Comparison of ENCODE assay signal across 8 cellular contexts in genomic region chr19:43755256-43755801, GRCh38. TPM values are rescaled to one million over a fixed set of nuclear protein-coding genes. Genes with fewer than 3 reads are reported as not detected.
DNase-seq lines count a peak whose midpoint lies in the region; ATAC-seq and TF ChIP-seq lines count a peak whose summit lies in the region.

No MANE protein-coding gene starts in this region.

- H3K4me1 Mint-ChIP-seq in Caco-2 (ENCODE audit: low read depth, unreplicated experiment) = peaks cover 5% of the 10 kb centered on the region

- no peaks in the 10 kb centered on the region for H3K27me3 Mint-ChIP-seq in Caco-2 (ENCODE audit: insufficient read depth, unreplicated experiment)

- no peaks in the 10 kb centered on the region for H3K9me3 ChIP-seq in Caco-2

- no peaks in the 10 kb centered on the region for H3K27me3 ChIP-seq in Caco-2 (replicated peaks; ENCODE audit: control insufficient read depth, insufficient read depth, low read length)

- CTCF ChIA-PET in Caco-2 (lab: Charles Lee) = interaction anchor here (1.0 to 2.2 kb wide), 3 partner anchors 10 to 87 kb away, joined by 4 to 15 read pairs (median 5); no protein-coding TSS in a partner anchor

- DNase-seq in Caco-2 (peak; percentile 86 to 87), NCI-H446 (lab: John Stamatoyannopoulos, UW) (peak; percentile 85 to 94), choroid plexus epithelial cell (ENCODE audit: low read depth) (peak; percentile 71), kidney tubule cell (ENCODE audit: low spot score) (peak; percentile 75)
- DNase-seq in activated CD4-positive, alpha-beta T cell treated with anti-CD3 and anti-CD28 coated beads for 24 hours (ENCODE audit: low read depth in 2 of 2) = peak; percentile 62 to 79
- DNase-seq in stimulated activated CD4-positive, alpha-beta T cell treated with anti-CD3 and anti-CD28 coated beads, Interleukin-2, amount 100 ng/mL, for 24 hours = peak; percentile 82 to 87

- intact Hi-C loops in Caco-2 (cut with micrococcal nuclease; ENCODE audit: unreplicated experiment) = no loop called here

- peaks cover 32% of the 10 kb centered on the region for H3K36me3 Mint-ChIP-seq in Caco-2 (ENCODE audit: insufficient read depth, unreplicated experiment)

- H3K9me3 Mint-ChIP-seq in Caco-2 (ENCODE audit: unreplicated experiment) = no peaks in the 10 kb centered on the region

- H3K4me3 ChIP-seq in Caco-2 (ENCODE audit: low read depth, low read length) = peak overlapping the region; percentile 98
- H3K4me3 ChIP-seq in choroid plexus epithelial cell (ENCODE audit: low read depth, low read length) = peak overlapping the region; percentile 87

- POLR2A ChIA-PET in Caco-2 (lab: Charles Lee) = interaction anchor here (0.6 to 1.3 kb wide), 7 partner anchors 10 to 409 kb away, joined by 3 to 12 read pairs (median 5); partner anchors contain the start of genes ZNF226 and ZNF283

- H3K4me3 Mint-ChIP-seq in Caco-2 (ENCODE audit: unreplicated experiment) = peak overlapping the region; percentile 97

- BruUV-seq in Caco-2 (replicated peaks; lab: Mats Ljungman, UMichigan) = TSS peak; percentile 89

- ATAC-seq in HG02798 (IDR thresholded peaks at IDR 0.05; ENCODE audit: poor library complexity, unreplicated experiment) = peak; percentile 30
- no peak for ATAC-seq in GM19351 (IDR thresholded peaks at IDR 0.05; ENCODE audit: unreplicated experiment)

- TF ChIP-seq CTCF in Caco-2 (IDR thresholded peaks at IDR 0.05; ENCODE audit: insufficient read depth in 1 of 2, low read depth in 1 of 2, low read length in 1 of 2, severe bottlenecking in 1 of 2, unreplicated experiment in 1 of 2) = no peak
- no peak for TF ChIP-seq CTCF in choroid plexus epithelial cell (conservative IDR thresholded peaks at IDR 0.05; ENCODE audit: low read depth, low read length)

- no peaks in the 10 kb centered on the region; the same call in 1 of the 2 replicates for H3K36me3 ChIP-seq in Caco-2 (ENCODE audit: control insufficient read depth, insufficient read depth, low read length)

- H3K4me1 ChIP-seq in Caco-2 = no peaks in the 10 kb centered on the region

- peak overlapping the region; percentile 100 for H3K27ac Mint-ChIP-seq in Caco-2 (ENCODE audit: unreplicated experiment)

RNA-seq across cellular contexts. Expression of gene SMG9, which starts 0.6 kb away (rescaled TPM):
- total RNA-seq in Caco-2 (2022) = 87.6 and 98.8 TPM in 2 replicates

RNA-seq across cellular contexts. Expression of gene KCNN4, which starts 25.4 kb away (rescaled TPM):
- total RNA-seq in Caco-2 (2022) = 3.0 and 4.0 TPM in 2 replicates

RNA-seq across cellular contexts. Expression of gene IRGC, which starts 39.5 kb away (rescaled TPM):
- not detected in 2 replicates for total RNA-seq in Caco-2 (2022)

RNA-seq across cellular contexts. Expression of gene LYPD5, which starts 46.9 kb away (rescaled TPM):
- 0.93 and 0.95 TPM in 2 replicates for total RNA-seq in Caco-2 (2022)
